ENCODE assay signal across 18 cellular contexts in the genomic region with DNA sequence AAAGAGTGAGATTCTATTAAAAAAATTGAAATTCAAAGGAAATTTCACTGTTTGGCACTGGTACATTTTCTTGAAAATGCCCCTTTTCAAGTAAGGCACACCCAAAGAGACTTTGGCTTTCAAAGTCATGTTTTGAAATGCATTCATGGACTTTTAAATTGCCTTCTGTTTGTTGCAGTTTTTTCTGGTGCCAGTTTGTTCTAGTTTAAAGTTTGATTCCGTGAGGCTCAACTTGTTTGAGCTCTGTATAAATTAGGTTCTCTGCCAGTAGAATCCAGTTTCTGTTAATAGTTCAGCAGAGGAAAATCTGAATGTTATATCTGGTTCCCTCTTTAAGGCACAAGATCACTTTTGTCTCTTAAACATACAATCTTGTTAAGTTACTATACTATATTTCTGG. TPM values are rescaled to one million over a fixed set of nuclear protein-coding genes. Genes with fewer than 3 reads are reported as not detected.
A peak's percentile ranks its signal among the peaks of the same experiment; 100 is the strongest.
DNase-seq lines count a peak whose midpoint lies in the region; ATAC-seq and TF ChIP-seq lines count a peak whose summit lies in the region.
"Had no signal": no experiment of that assay in that cellular context is flagged by ENCODE, and none has a peak within 500 bp of the region (broad histone marks: within the 10 kb centered on the region; RNA-seq: fewer than 3 reads in every experiment).

No MANE protein-coding gene starts in this region.

- intact Hi-C loops in left ventricle myocardium inferior (cut with micrococcal nuclease) = no loop called here
- intact Hi-C loops in left ventricle myocardium superior (cut with micrococcal nuclease) = loop anchor here (10.0 kb wide), 1 partner anchor 285 kb away; no protein-coding TSS in a partner anchor

- ATAC-seq in left ventricle myocardium superior (no peak), memory B cell (ENCODE audit: low read depth) (no peak), GM18517 (IDR thresholded peaks at IDR 0.05; ENCODE audit: unreplicated experiment) (no peak), HG03095 (IDR thresholded peaks at IDR 0.05; ENCODE audit: unreplicated experiment) (no peak)
- no peak for ATAC-seq in activated naive CD8-positive, alpha-beta T cell treated with anti-CD3 and anti-CD28 coated beads, Interleukin-2, amount 50 U/mL, for 24 hours
- ATAC-seq: GM23338; lower lobe of right lung; stimulated activated naive CD8-positive, alpha-beta T cell treated with anti-CD3 and anti-CD28 coated beads, Interleukin-15, amount 100 ng/mL, for 72 hours had no signal

- no peaks in the 10 kb centered on the region for H3K27me3 ChIP-seq in left ventricle myocardium inferior (ENCODE audit: low read depth)
- H3K27me3 ChIP-seq: dorsolateral prefrontal cortex had no signal

- peak overlapping the region; percentile 7 for H3K27ac Mint-ChIP-seq in activated naive CD8-positive, alpha-beta T cell treated with anti-CD3 and anti-CD28 coated beads, Interleukin-2, amount 50 U/mL, for 24 hours
- peak overlapping the region; percentile 35 for H3K27ac Mint-ChIP-seq in memory B cell
- H3K27ac Mint-ChIP-seq: activated CD4-positive, alpha-beta T cell treated with anti-CD3 and anti-CD28 coated beads, Interleukin-2, amount 10 ng/mL, durations not matched to agents 24 days and 14 days; GM23338; stimulated activated naive CD8-positive, alpha-beta T cell treated with anti-CD3 and anti-CD28 coated beads, Interleukin-15, amount 100 ng/mL, for 72 hours had no signal

- no peak overlapping the region for H3K4me3 ChIP-seq in left ventricle myocardium inferior
- H3K4me3 ChIP-seq: dorsolateral prefrontal cortex, GM23338, lower lobe of right lung had no signal

- peaks cover 87% of the 10 kb centered on the region for H3K4me1 Mint-ChIP-seq in activated naive CD8-positive, alpha-beta T cell treated with anti-CD3 and anti-CD28 coated beads, Interleukin-2, amount 50 U/mL, for 24 hours
- H3K4me1 Mint-ChIP-seq in memory B cell = peaks cover 39% of the 10 kb centered on the region

- H3K27me3 Mint-ChIP-seq in activated naive CD8-positive, alpha-beta T cell treated with anti-CD3 and anti-CD28 coated beads, Interleukin-2, amount 50 U/mL, for 24 hours = no peaks in the 10 kb centered on the region
- H3K27me3 Mint-ChIP-seq in memory B cell = no peaks in the 10 kb centered on the region
- H3K27me3 Mint-ChIP-seq: activated CD4-positive, alpha-beta T cell treated with anti-CD3 and anti-CD28 coated beads, Interleukin-2, amount 10 ng/mL, durations not matched to agents 24 days and 14 days; stimulated activated naive CD8-positive, alpha-beta T cell treated with anti-CD3 and anti-CD28 coated beads, Interleukin-15, amount 100 ng/mL, for 72 hours had no signal

- peak overlapping the region; percentile 16 for H3K27ac ChIP-seq in left ventricle myocardium inferior (replicated peaks)
- H3K27ac ChIP-seq: lower lobe of right lung had no signal

- peaks cover 32% of the 10 kb centered on the region for H3K36me3 Mint-ChIP-seq in activated naive CD8-positive, alpha-beta T cell treated with anti-CD3 and anti-CD28 coated beads, Interleukin-2, amount 50 U/mL, for 24 hours (ENCODE audit: low read depth)
- H3K36me3 Mint-ChIP-seq in memory B cell = peaks cover 7% of the 10 kb centered on the region

- no peaks in the 10 kb centered on the region for H3K9me3 Mint-ChIP-seq in activated naive CD8-positive, alpha-beta T cell treated with anti-CD3 and anti-CD28 coated beads, Interleukin-2, amount 50 U/mL, for 24 hours
- H3K9me3 Mint-ChIP-seq in memory B cell = no peaks in the 10 kb centered on the region
- H3K9me3 Mint-ChIP-seq: activated CD4-positive, alpha-beta T cell treated with anti-CD3 and anti-CD28 coated beads, Interleukin-2, amount 10 ng/mL, durations not matched to agents 24 days and 14 days; GM23338; stimulated activated naive CD8-positive, alpha-beta T cell treated with anti-CD3 and anti-CD28 coated beads, Interleukin-15, amount 100 ng/mL, for 72 hours had no signal

- H3K9me3 ChIP-seq in left ventricle myocardium inferior (replicated peaks) = no peaks in the 10 kb centered on the region
- H3K9me3 ChIP-seq: lower lobe of right lung had no signal

- H3K4me1 ChIP-seq in left ventricle myocardium inferior = peaks cover 59% of the 10 kb centered on the region

- H3K4me3 Mint-ChIP-seq in activated naive CD8-positive, alpha-beta T cell treated with anti-CD3 and anti-CD28 coated beads, Interleukin-2, amount 50 U/mL, for 24 hours = no peak overlapping the region
- H3K4me3 Mint-ChIP-seq in memory B cell = no peak overlapping the region
- H3K4me3 Mint-ChIP-seq: activated CD4-positive, alpha-beta T cell treated with anti-CD3 and anti-CD28 coated beads, Interleukin-2, amount 10 ng/mL, durations not matched to agents 24 days and 14 days; CD14-positive monocyte; GM23338; stimulated activated naive CD8-positive, alpha-beta T cell treated with anti-CD3 and anti-CD28 coated beads, Interleukin-15, amount 100 ng/mL, for 72 hours had no signal

- DNase-seq in left ventricle myocardium inferior = no peak
- DNase-seq in left ventricle myocardium superior = no peak
- no peak for DNase-seq in activated naive CD8-positive, alpha-beta T cell treated with anti-CD3 and anti-CD28 coated beads, Interleukin-2, amount 50 U/mL, for 24 hours
- no peak for DNase-seq in memory B cell (ENCODE audit: low spot score in 2 of 2)
- DNase-seq in UCSD-AML1 (lab: John Stamatoyannopoulos, UW; ENCODE audit: unreplicated experiment) = no peak
- DNase-seq: activated CD4-positive, alpha-beta T cell treated with anti-CD3 and anti-CD28 coated beads, Interleukin-2, amount 10 ng/mL, durations not matched to agents 24 days and 14 days; anterior cingulate cortex; central memory CD4-positive, alpha-beta T cell; lower lobe of right lung; NCI-H1417 treated with DMSO at 0.1 percent for 48 hours; stimulated activated CD4-positive, alpha-beta T cell treated with anti-CD3 and anti-CD28 coated beads, Interleukin-4, amount 100 ng/mL, for 4 hours; stimulated activated naive CD8-positive, alpha-beta T cell treated with anti-CD3 and anti-CD28 coated beads, Interleukin-15, amount 100 ng/mL, for 72 hours; T-helper 1 cell had no signal

- peaks cover 35% of the 10 kb centered on the region for H3K36me3 ChIP-seq in left ventricle myocardium inferior

- no peak for TF ChIP-seq CTCF in left ventricle myocardium inferior (IDR thresholded peaks at IDR 0.05; ENCODE audit: borderline replicate concordance)

RNA-seq across cellular contexts. Expression of a gene that starts 16.4 kb away (rescaled TPM):
- total RNA-seq in left ventricle myocardium inferior = 208 TPM
- total RNA-seq in left ventricle myocardium superior = 153 TPM

RNA-seq across cellular contexts. Expression of a gene that starts 40.8 kb away (rescaled TPM):
- total RNA-seq in left ventricle myocardium inferior (27.2 TPM), left ventricle myocardium superior (22.3 TPM)

RNA-seq across cellular contexts. Expression of a gene that starts 56.2 kb away (rescaled TPM):
- 24.1 TPM for total RNA-seq in left ventricle myocardium inferior
- 28.3 TPM for total RNA-seq in left ventricle myocardium superior
